ENCODE assay signal across 8 cellular contexts in genomic region chr1:27031235-27032118, GRCh38.
DNase-seq lines count a peak whose midpoint lies in the region; ATAC-seq lines count a peak whose summit lies in the region.

No MANE protein-coding gene starts in this region.

- peak; percentile 24 for DNase-seq in DMS 273 (lab: John Stamatoyannopoulos, UW; ENCODE audit: unreplicated experiment)
- DNase-seq in DMS 273 treated with DMSO at 0.1 percent for 48 hours (lab: John Stamatoyannopoulos, UW), result no peak
- DNase-seq in astrocyte of the hippocampus (ENCODE audit: low read depth, low spot score), result peak; percentile 94
- no peak for DNase-seq in skeletal muscle cell (ENCODE audit: low read depth)
- no peak for DNase-seq in NCI-H510A (lab: John Stamatoyannopoulos, UW)
- DNase-seq in NCI-H2196 (lab: John Stamatoyannopoulos, UW; ENCODE audit: unreplicated experiment), result no peak

- H3K4me3 ChIP-seq in iPS-11a (ENCODE audit: low read depth, low read length) (peak overlapping the region; percentile 13), skeletal muscle cell (ENCODE audit: low read depth, low read length) (peak overlapping the region; percentile 25)

- ATAC-seq in GM19351 (IDR thresholded peaks at IDR 0.05; ENCODE audit: unreplicated experiment), result no peak

Comparison
In these comparisons a context has a peak if more than half of its experiments do, and no peak if none do; other contexts are left out.
1. DNase-seq: peak in DMS 273 (single experiment) and astrocyte of the hippocampus (single experiment); none in DMS 273 treated with DMSO at 0.1 percent for 48 hours (single experiment), skeletal muscle cell (single experiment), NCI-H510A (single experiment) and NCI-H2196 (single experiment).